25 cellular contexts compared by ENCODE assay signal in genomic region chr2:239689985-239690384, GRCh38.
"Had no signal": no experiment of that assay in that cellular context is flagged by ENCODE, and none has a peak within 500 bp of the region (broad histone marks: within the 10 kb centered on the region; RNA-seq: fewer than 3 reads in every experiment).

No MANE protein-coding gene starts in this region.

- H3K4me3 Mint-ChIP-seq: activated B cell treated with CpG ODN at 0.5 μM for 24 hours; activated CD8-positive, alpha-beta T cell treated with anti-CD3 and anti-CD28 coated beads for 36 hours; immature natural killer cell; memory B cell; naive thymus-derived CD8-positive, alpha-beta T cell; stimulated activated effector memory CD8-positive, alpha-beta T cell treated with anti-CD3 and anti-CD28 coated beads, Interleukin-12 subunit alpha, Interleukin-12 subunit beta, amount 100 ng/mL, for 72 hours; stimulated activated naive CD8-positive, alpha-beta T cell treated with anti-CD3 and anti-CD28 coated beads, Interleukin-15, Interleukin-2, amounts not matched to agents 100 ng/mL and 50 ng/mL, for 24 hours; T-helper 2 cell treated with Interferon-gamma antibody and Interleukin-4, amounts not matched to agents 5 μg/mL and 100 μg/mL, for 36 hours; type B pancreatic cell had no signal

- H3K9me3 Mint-ChIP-seq: activated B cell treated with CpG ODN at 0.5 μM for 24 hours; activated CD8-positive, alpha-beta T cell treated with anti-CD3 and anti-CD28 coated beads for 36 hours; activated naive CD4-positive, alpha-beta T cell treated with anti-CD3 and anti-CD28 coated beads, Interleukin-2, amount 50 U/mL, for 72 hours; activated T-helper 2 cell treated with anti-CD3 and anti-CD28 coated beads, Interferon-gamma antibody, Interleukin-2, Interleukin-4, amounts not matched to agents 10 μg/mL and 5 μg/mL and 100 μg/mL, durations not matched to agents 14 hours and 24 hours and 36 hours; immature natural killer cell; memory B cell; naive thymus-derived CD8-positive, alpha-beta T cell; stimulated activated effector memory CD8-positive, alpha-beta T cell treated with anti-CD3 and anti-CD28 coated beads, Interleukin-12 subunit alpha, Interleukin-12 subunit beta, amount 100 ng/mL, for 72 hours; stimulated activated naive CD8-positive, alpha-beta T cell treated with anti-CD3 and anti-CD28 coated beads, Interleukin-15, Interleukin-2, amounts not matched to agents 100 ng/mL and 50 ng/mL, for 24 hours; T-helper 2 cell treated with Interferon-gamma antibody and Interleukin-4, amounts not matched to agents 5 μg/mL and 100 μg/mL, for 36 hours; type B pancreatic cell had no signal

- H3K9me3 ChIP-seq: breast epithelium, heart left ventricle, right lobe of liver had no signal

- H3K4me1 Mint-ChIP-seq: activated B cell treated with CpG ODN at 0.5 μM for 24 hours; immature natural killer cell; memory B cell; stimulated activated effector memory CD8-positive, alpha-beta T cell treated with anti-CD3 and anti-CD28 coated beads, Interleukin-12 subunit alpha, Interleukin-12 subunit beta, amount 100 ng/mL, for 72 hours had no signal

- ATAC-seq: activated CD8-positive, alpha-beta T cell treated with anti-CD3 and anti-CD28 coated beads for 36 hours; activated naive CD4-positive, alpha-beta T cell treated with anti-CD3 and anti-CD28 coated beads, Interleukin-2, amount 50 U/mL, for 72 hours; heart left ventricle; naive thymus-derived CD8-positive, alpha-beta T cell; right lobe of liver; stimulated activated effector memory CD8-positive, alpha-beta T cell treated with anti-CD3 and anti-CD28 coated beads, Interleukin-12 subunit alpha, Interleukin-12 subunit beta, amount 100 ng/mL, for 72 hours had no signal

- H3K36me3 ChIP-seq: breast epithelium, heart left ventricle, right lobe of liver had no signal

- H3K27ac ChIP-seq: breast epithelium, heart left ventricle, right lobe of liver had no signal

- H3K27ac Mint-ChIP-seq: activated B cell treated with CpG ODN at 0.5 μM for 24 hours; activated CD8-positive, alpha-beta T cell treated with anti-CD3 and anti-CD28 coated beads for 36 hours; activated naive CD4-positive, alpha-beta T cell treated with anti-CD3 and anti-CD28 coated beads, Interleukin-2, amount 50 U/mL, for 72 hours; activated T-helper 2 cell treated with anti-CD3 and anti-CD28 coated beads, Interferon-gamma antibody, Interleukin-2, Interleukin-4, amounts not matched to agents 10 μg/mL and 5 μg/mL and 100 μg/mL, durations not matched to agents 14 hours and 24 hours and 36 hours; immature natural killer cell; memory B cell; naive thymus-derived CD8-positive, alpha-beta T cell; stimulated activated naive CD8-positive, alpha-beta T cell treated with anti-CD3 and anti-CD28 coated beads, Interleukin-15, Interleukin-2, amounts not matched to agents 100 ng/mL and 50 ng/mL, for 24 hours; T-helper 2 cell treated with Interferon-gamma antibody and Interleukin-4, amounts not matched to agents 5 μg/mL and 100 μg/mL, for 36 hours; type B pancreatic cell had no signal

- DNase-seq: activated B cell treated with CpG ODN at 0.5 μM for 24 hours; activated CD4-positive, alpha-beta T cell treated with anti-CD3 and anti-CD28 coated beads, Interleukin-2, amount 50 U/mL, for 1 hour; activated CD8-positive, alpha-beta T cell treated with anti-CD3 and anti-CD28 coated beads for 36 hours; activated naive CD4-positive, alpha-beta T cell; activated T-cell treated with anti-CD3 and anti-CD28 coated beads, Interleukin-2, amount 50 U/mL, for 48 hours; central memory CD4-positive, alpha-beta T cell; effector memory CD4-positive, alpha-beta T cell; erythroblast; foreskin fibroblast; heart left ventricle; immature natural killer cell; naive thymus-derived CD8-positive, alpha-beta T cell; stimulated activated CD4-positive, alpha-beta T cell treated with anti-CD3 and anti-CD28 coated beads, Interleukin-12 subunit alpha, Interleukin-12 subunit beta, amount 100 ng/mL, for 4 hours; stimulated activated CD4-positive, alpha-beta T cell treated with anti-CD3 and anti-CD28 coated beads, Interleukin-4, amount 100 ng/mL, for 1 hour; T-helper 1 cell had no signal

- H3K4me1 ChIP-seq: breast epithelium, right lobe of liver had no signal

- H3K27me3 ChIP-seq: breast epithelium, right lobe of liver had no signal

- H3K4me3 ChIP-seq: breast epithelium, heart left ventricle, right lobe of liver, skin epidermis had no signal

- H3K36me3 Mint-ChIP-seq: activated naive CD4-positive, alpha-beta T cell treated with anti-CD3 and anti-CD28 coated beads, Interleukin-2, amount 50 U/mL, for 72 hours; immature natural killer cell; memory B cell; naive thymus-derived CD8-positive, alpha-beta T cell; stimulated activated effector memory CD8-positive, alpha-beta T cell treated with anti-CD3 and anti-CD28 coated beads, Interleukin-12 subunit alpha, Interleukin-12 subunit beta, amount 100 ng/mL, for 72 hours; type B pancreatic cell had no signal
